9 cellular contexts compared by ENCODE assay signal in the genomic region with DNA sequence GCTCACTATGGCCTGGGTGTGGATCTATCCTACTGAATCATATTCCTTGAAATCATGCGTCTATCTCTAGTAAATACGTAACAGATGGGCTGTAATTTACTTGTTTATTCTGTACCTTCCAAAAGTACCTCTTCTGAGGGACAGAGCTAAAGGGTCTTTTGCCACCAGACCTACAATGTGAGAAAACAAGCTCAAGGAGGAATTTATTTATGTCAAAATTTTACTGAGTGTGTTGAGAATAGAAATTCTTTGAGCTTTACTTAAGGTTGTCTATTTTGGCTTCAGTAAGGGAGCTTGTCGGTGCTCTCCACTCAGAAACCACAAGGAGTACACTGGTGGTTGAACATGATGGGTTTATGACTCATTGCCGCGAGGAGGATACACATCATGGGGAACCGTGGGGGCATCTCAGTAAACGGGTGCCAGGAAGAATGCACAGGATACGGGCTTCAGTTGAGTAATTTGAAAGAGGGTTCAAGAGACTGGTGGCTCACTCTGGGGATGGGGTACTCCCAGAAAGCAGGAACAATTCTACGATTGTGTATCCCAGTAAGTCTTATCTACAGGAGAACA. TPM values are rescaled to one million over a fixed set of nuclear protein-coding genes. Genes with fewer than 3 reads are reported as not detected.
DNase-seq lines count a peak whose midpoint lies in the region; ATAC-seq and TF ChIP-seq lines count a peak whose summit lies in the region.
"Had no signal": no experiment of that assay in that cellular context is flagged by ENCODE, and none has a peak within 500 bp of the region (broad histone marks: within the 10 kb centered on the region; RNA-seq: fewer than 3 reads in every experiment).

No MANE protein-coding gene starts in this region.

- no peak overlapping the region for H3K4me2 ChIP-seq in GM23338

- peaks cover 20% of the 10 kb centered on the region for H3K79me2 ChIP-seq in GM23338 (replicated peaks; ENCODE audit: insufficient read depth)

- TF ChIP-seq CTCF in GM23338 (conservative IDR thresholded peaks at IDR 0.05; ENCODE audit: low read depth in 2 of 2): no peak
- TF ChIP-seq CTCF in foreskin keratinocyte (conservative IDR thresholded peaks at IDR 0.05): no peak
- no peak for TF ChIP-seq CTCF in thyroid gland (IDR thresholded peaks at IDR 0.05)
- no peak for TF ChIP-seq CTCF in mesothelial cell of epicardium (IDR thresholded peaks at IDR 0.05; ENCODE audit: unreplicated experiment)
- TF ChIP-seq CTCF in sigmoid colon (IDR thresholded peaks at IDR 0.05): no peak

- no peak for DNase-seq in GM23338 (ENCODE audit: low spot score)
- DNase-seq in NAMALWA (ENCODE audit: low spot score): peak; percentile 5
- DNase-seq in foreskin keratinocyte: no peak
- DNase-seq in thyroid gland: no peak
- no peak for DNase-seq in mesothelial cell of epicardium (ENCODE audit: low spot score in 2 of 2, unreplicated experiment in 2 of 2)
- DNase-seq in activated T-cell treated with anti-CD3 and anti-CD28 coated beads, Interleukin-2, amount 50 U/mL, for 1 hour: no peak
- DNase-seq in sigmoid colon: no peak

- no peaks in the 10 kb centered on the region for H3K36me3 Mint-ChIP-seq in GM23338 (ENCODE audit: low read depth)
- no peaks in the 10 kb centered on the region for H3K36me3 Mint-ChIP-seq in mesothelial cell of epicardium

- intact Hi-C loops in thyroid gland (cut with DNase I) (no loop called here), sigmoid colon (cut with DNase I) (no loop called here)

- H3K9me3 Mint-ChIP-seq in GM23338 (no peaks in the 10 kb centered on the region), mesothelial cell of epicardium (no peaks in the 10 kb centered on the region)

- H3K9me2 ChIP-seq in GM23338 (ENCODE audit: insufficient read depth): no peaks in the 10 kb centered on the region

- no peaks in the 10 kb centered on the region for H3F3A ChIP-seq in GM23338 (replicated peaks; ENCODE audit: low read depth)

- H3K9me3 ChIP-seq in thyroid gland: no peaks in the 10 kb centered on the region
- H3K9me3 ChIP-seq in sigmoid colon: no peaks in the 10 kb centered on the region

- ATAC-seq in GM18498 (IDR thresholded peaks at IDR 0.05; ENCODE audit: unreplicated experiment): peak; percentile 86
- ATAC-seq in GM23338: no peak
- peak; percentile 36 for ATAC-seq in foreskin keratinocyte
- ATAC-seq: K562 had no signal

- TF ChIP-seq EP300 in sigmoid colon (IDR thresholded peaks at IDR 0.05): no peak

- H3K4me3 Mint-ChIP-seq in GM23338: no peak overlapping the region
- no peak overlapping the region for H3K4me3 Mint-ChIP-seq in mesothelial cell of epicardium

- no peak overlapping the region for H2AFZ ChIP-seq in GM23338

- H3K27me3 Mint-ChIP-seq in GM23338 (ENCODE audit: insufficient read depth, low read depth, poor library complexity): peaks cover 2% of the 10 kb centered on the region
- H3K27me3 Mint-ChIP-seq in mesothelial cell of epicardium (ENCODE audit: low read depth): no peaks in the 10 kb centered on the region

- H3K27ac ChIP-seq in GM23338 (ENCODE audit: low read depth) (0 out of 2 replicates have a peak overlapping the region, but pooled peaks have one; percentile 10), foreskin keratinocyte (no peak overlapping the region), thyroid gland (no peak overlapping the region), sigmoid colon (peak overlapping the region in 1 of 4 donors; percentile 15)

- H3K4me1 Mint-ChIP-seq in GM23338: peaks cover 17% of the 10 kb centered on the region
- peaks cover 4% of the 10 kb centered on the region for H3K4me1 Mint-ChIP-seq in mesothelial cell of epicardium

- H3K36me3 ChIP-seq in GM23338 (ENCODE audit: insufficient read depth) (no peaks in the 10 kb centered on the region), thyroid gland (no peaks in the 10 kb centered on the region), sigmoid colon (no peaks in the 10 kb centered on the region)

- H3K27me3 ChIP-seq in GM23338 (ENCODE audit: insufficient read depth) (no peaks in the 10 kb centered on the region), foreskin keratinocyte (peaks cover 35% of the 10 kb centered on the region), thyroid gland (no peaks in the 10 kb centered on the region), sigmoid colon (no peaks in the 10 kb centered on the region)

- WGBS in thyroid gland, 2 donors: 80% methylated on average over 9 of the region's 9 CpGs
- WGBS in sigmoid colon, 2 donors: 57 to 73% methylated on average over 9 of the region's 9 CpGs

- H3K4me1 ChIP-seq in GM23338 (ENCODE audit: insufficient read depth): peaks cover 33% of the 10 kb centered on the region
- H3K4me1 ChIP-seq in foreskin keratinocyte: no peaks in the 10 kb centered on the region
- no peaks in the 10 kb centered on the region for H3K4me1 ChIP-seq in thyroid gland
- H3K4me1 ChIP-seq in sigmoid colon: peaks cover 0 to 16% (median 14%) of the 10 kb centered on the region in 4 donors

- 0 out of 2 replicates have a peak overlapping the region, but pooled peaks have one; percentile 38 for H3K27ac Mint-ChIP-seq in GM23338
- H3K27ac Mint-ChIP-seq in mesothelial cell of epicardium: no peak overlapping the region

- H4K20me1 ChIP-seq in GM23338 (replicated peaks; ENCODE audit: insufficient read depth): no peaks in the 10 kb centered on the region

- H3K4me3 ChIP-seq in GM23338 (no peak overlapping the region), thyroid gland (replicated peaks in 1 of 3) (no peak overlapping the region), sigmoid colon (peak overlapping the region in 1 of 4 donors; percentile 37)
- H3K4me3 ChIP-seq: K562 had no signal

- TF ChIP-seq POLR2A in thyroid gland (IDR thresholded peaks at IDR 0.05): no peak
- no peak for TF ChIP-seq POLR2A in sigmoid colon (IDR thresholded peaks at IDR 0.05)

TF ChIP-seq in GM23338, 12 proteins besides CTCF, POLR2A, EP300 and RAD21 (continues in another document):
- TF ChIP-seq NANOG (IDR thresholded peaks at IDR 0.05; ENCODE audit: borderline replicate concordance) (no peak), EZH2 (IDR thresholded peaks at IDR 0.05; ENCODE audit: low read depth, unreplicated experiment) (no peak), EZH2phosphoT487 (IDR thresholded peaks at IDR 0.05; ENCODE audit: unreplicated experiment) (no peak), ZNF114 (CRISPR knock-in tag; IDR thresholded peaks at IDR 0.05) (no peak), REST (IDR thresholded peaks at IDR 0.05; ENCODE audit: unreplicated experiment) (no peak), ETS1 (IDR thresholded peaks at IDR 0.05) (no peak), CREB1 (CRISPR knock-in tag; IDR thresholded peaks at IDR 0.05; ENCODE audit: low read depth) (no peak)

RNA-seq across cellular contexts. Expression of gene ANK2, which starts 3.0 kb away (rescaled TPM):
- 23.8 and 40.4 TPM in 2 replicates for total RNA-seq in GM23338 (2014; rRNA removed; shearing (Covaris generic))
- 7.3 and 7.7 TPM in 2 replicates for polyA plus RNA-seq in GM23338 (2016; fragmentation: Nextera tagmentation; extraction: Ambion mirVana)
- total RNA-seq in foreskin keratinocyte: 0.60 and 1.2 TPM in 2 replicates
- 0.11 and 0.13 TPM in 2 replicates for polyA plus RNA-seq in foreskin keratinocyte
- total RNA-seq in thyroid gland: 10 to 100 TPM; 25.9 to 64.4 (median 55.4) TPM
- 9.2 to 11.8 TPM (median 10.4 TPM) in 3 replicates for total RNA-seq in mesothelial cell of epicardium
- 100 to 1,000 TPM in 1 of 4 donors, 10 to 100 TPM in 3; 69.8 to 141 (median 81.6) TPM for total RNA-seq in sigmoid colon
- 10 to 100 TPM in 1 of 3 donors, 1 to 10 TPM in 2; 1.4 to 12.4 (median 6.0) TPM for polyA plus RNA-seq in sigmoid colon
- polyA plus RNA-seq: K562 had no signal
